19 cellular contexts compared by ENCODE assay signal in genomic region chr9:111969622-111970021, GRCh38.
"Had no signal": no experiment of that assay in that cellular context is flagged by ENCODE, and none has a peak within 500 bp of the region (broad histone marks: within the 10 kb centered on the region; RNA-seq: fewer than 3 reads in every experiment).

No MANE protein-coding gene starts in this region.

- H3K9me3 ChIP-seq: adrenal gland, gastroesophageal sphincter, heart right ventricle, tibial nerve, vagina had no signal

- H3K4me1 ChIP-seq: gastroesophageal sphincter, vagina had no signal

- H3K27me3 ChIP-seq: adrenal gland, gastroesophageal sphincter, heart right ventricle, tibial nerve, vagina had no signal

- H3K36me3 ChIP-seq: adrenal gland, gastroesophageal sphincter, heart right ventricle, tibial nerve, vagina had no signal

- H3K4me3 ChIP-seq: adrenal gland, gastroesophageal sphincter, heart right ventricle, tibial nerve, vagina had no signal

- H3K27ac ChIP-seq: adrenal gland, gastroesophageal sphincter, heart right ventricle, tibial nerve, vagina had no signal

- DNase-seq: activated CD4-positive, alpha-beta T cell treated with anti-CD3 and anti-CD28 coated beads, Interleukin-2, amount 10 ng/mL, durations not matched to agents 7 days and 5 days; activated effector memory CD4-positive, alpha-beta T cell treated with anti-CD3 and anti-CD28 coated beads, Interleukin-2, amount 50 U/mL, for 16 hours; activated T-cell treated with anti-CD3 and anti-CD28 coated beads, Interleukin-2, amount 50 U/mL, for 72 hours; adrenal gland; cerebellar nuclear complex; cortex of kidney; heart right ventricle; natural killer cell; nucleus accumbens; stimulated activated CD4-positive, alpha-beta T cell treated with anti-CD3 and anti-CD28 coated beads, Interleukin-12 subunit alpha, Interleukin-12 subunit beta, amount 100 ng/mL, for 4 hours; stimulated activated CD4-positive, alpha-beta T cell treated with anti-CD3 and anti-CD28 coated beads, Interleukin-1b, Interleukin-23, amount 100 ng/mL, for 48 hours; stimulated activated naive CD8-positive, alpha-beta T cell treated with anti-CD3 and anti-CD28 coated beads, Interleukin-15, Interleukin-2, amounts not matched to agents 100 U/mL and 50 U/mL, for 24 hours; substantia nigra had no signal

- ATAC-seq: activated naive CD4-positive, alpha-beta T cell treated with anti-CD3 and anti-CD28 coated beads, Interleukin-2, amount 50 U/mL, for 72 hours; activated T-cell treated with anti-CD3 and anti-CD28 coated beads, Interleukin-2, amount 50 U/mL, for 72 hours; gastroesophageal sphincter; natural killer cell; stimulated activated naive CD8-positive, alpha-beta T cell treated with anti-CD3 and anti-CD28 coated beads, Interleukin-15, Interleukin-2, amounts not matched to agents 100 U/mL and 50 U/mL, for 24 hours had no signal

- FAIRE-seq: bronchial epithelial cell, endometrium had no signal
